ENCODE assay signal across 14 cellular contexts in genomic region chr19:12712056-12712455, GRCh38. TPM values are rescaled to one million over a fixed set of nuclear protein-coding genes. Genes with fewer than 3 reads are reported as not detected.
DNase-seq lines count a peak whose midpoint lies in the region; ATAC-seq, FAIRE-seq and TF ChIP-seq lines count a peak whose summit lies in the region.
"Not testable (repeated sequence)": the region's sequence is repeated elsewhere in the genome, so short reads cannot be mapped to it uniquely, and the experiment has no call there.
"Had no signal": no experiment of that assay in that cellular context is flagged by ENCODE, and none has a peak within 500 bp of the region (broad histone marks: within the 10 kb centered on the region; RNA-seq: fewer than 3 reads in every experiment).

No MANE protein-coding gene starts in this region.

- not testable (repeated sequence) for H3K27ac Mint-ChIP-seq in nephron progenitor cell

- CTCF ChIA-PET in SK-N-SH (lab: Yijun Ruan, JAX), result interaction anchor here (1.4 kb wide), 1 partner anchor 8 kb away, joined by 3 read pairs; no protein-coding TSS in a partner anchor

- not testable (repeated sequence) for TF ChIP-seq RAD21 in SK-N-SH (IDR thresholded peaks at IDR 0.05; ENCODE audit: low read length)

- H3K27me3 ChIP-seq in SK-N-SH (ENCODE audit: insufficient read depth); ascending aorta; foreskin keratinocyte; thyroid gland: not testable (repeated sequence)

- intact Hi-C loops in ascending aorta (cut with DNase I); thyroid gland (cut with DNase I): not testable (repeated sequence)

- H3K9me3 ChIP-seq in SK-N-SH, ascending aorta, thyroid gland: not testable (repeated sequence)

- 100% methylated on average over 2 of the region's 14 CpGs for WGBS in SK-N-SH (ENCODE audit: low lambda C conversion rate)
- WGBS in thyroid gland, 2 donors, result 77 to 90% methylated on average over 5 of the region's 14 CpGs

- ATAC-seq in foreskin keratinocyte, result not testable (repeated sequence)

- H3K4me3 ChIP-seq in SK-N-SH (ENCODE audit: low read depth in 2 of 2, low read length in 1 of 2); ascending aorta; thyroid gland (replicated peaks in 1 of 3): not testable (repeated sequence)

- H3K4me1 ChIP-seq in SK-N-SH (ENCODE audit: control insufficient read depth in 1 of 2, insufficient read depth in 2 of 2, low read depth in 1 of 2, low read length in 1 of 2); ascending aorta; foreskin keratinocyte; thyroid gland: not testable (repeated sequence)

- H4K20me1 ChIP-seq in SK-N-SH (ENCODE audit: insufficient read depth), result not testable (repeated sequence)

- H3K36me3 ChIP-seq in SK-N-SH (replicated peaks in 1 of 2; ENCODE audit: control insufficient read depth in 1 of 2, insufficient read depth in 2 of 2, low read length in 1 of 2), result peaks cover 42 to 43% of the 10 kb centered on the region in 2 experiments
- peaks cover 79 to 92% of the 10 kb centered on the region in 2 donors for H3K36me3 ChIP-seq in ascending aorta
- H3K36me3 ChIP-seq in thyroid gland, result peaks cover 71 to 73% of the 10 kb centered on the region in 2 donors

- peaks cover 12% of the 10 kb centered on the region for H3F3A ChIP-seq in SK-N-SH (replicated peaks; ENCODE audit: insufficient read depth)

- POLR2A ChIA-PET in SK-N-SH (lab: Yijun Ruan, JAX), result not testable (repeated sequence)

- not testable (repeated sequence) for TF ChIP-seq POLR2A in thyroid gland (IDR thresholded peaks at IDR 0.05)

- not testable (repeated sequence) for H2AFZ ChIP-seq in SK-N-SH (ENCODE audit: low read depth)

- TF ChIP-seq CTCF in D721Med (IDR thresholded peaks at IDR 0.05; ENCODE audit: insufficient read depth, missing control alignments), result peak; percentile 1
- peak; percentile 52 for TF ChIP-seq CTCF in SK-N-SH (IDR thresholded peaks at IDR 0.05)
- TF ChIP-seq CTCF in ascending aorta (IDR thresholded peaks at IDR 0.05), result peak; percentile 23 to 39 (median 29)
- TF ChIP-seq CTCF in foreskin keratinocyte (conservative IDR thresholded peaks at IDR 0.05), result peak; percentile 64
- TF ChIP-seq CTCF in nephron progenitor cell (IDR thresholded peaks at IDR 0.05), result peak; percentile 29
- TF ChIP-seq CTCF in thyroid gland (IDR thresholded peaks at IDR 0.05), result peak in 4 of 6 experiments; percentile 18 to 46 (median 40)

- not testable (repeated sequence) for H3K4me3 Mint-ChIP-seq in nephron progenitor cell

- H3K27ac ChIP-seq in SK-N-SH (ENCODE audit: low read depth in 2 of 2, low read length in 1 of 2); ascending aorta; foreskin keratinocyte; thyroid gland: not testable (repeated sequence)

- H3K36me3 Mint-ChIP-seq in nephron progenitor cell (ENCODE audit: low read depth), result peaks cover 82% of the 10 kb centered on the region

- peaks cover 10% of the 10 kb centered on the region for H3K9me3 Mint-ChIP-seq in nephron progenitor cell

- H3K9me2 ChIP-seq in SK-N-SH, result not testable (repeated sequence)

- not testable (repeated sequence) for H3K4me1 Mint-ChIP-seq in nephron progenitor cell

- H3K4me2 ChIP-seq in SK-N-SH, result not testable (repeated sequence)

- not testable (repeated sequence) for H3K27me3 Mint-ChIP-seq in nephron progenitor cell (ENCODE audit: low read depth, poor library complexity)

- not testable (repeated sequence) for FAIRE-seq in D721Med (lab: Jason Lieb, UNC)

- not testable (repeated sequence) for H3K9ac ChIP-seq in SK-N-SH

- not testable (repeated sequence) for TF ChIP-seq EP300 in SK-N-SH (IDR thresholded peaks at IDR 0.05; ENCODE audit: borderline replicate concordance in 1 of 2, low read depth in 1 of 2, low read length in 1 of 2)

- peaks cover 24% of the 10 kb centered on the region; the same call in 1 of the 2 replicates for H3K79me2 ChIP-seq in SK-N-SH (ENCODE audit: insufficient read depth)

- DNase-seq in D721Med (ENCODE audit: insufficient read length, low spot score); SK-N-SH; ascending aorta (ENCODE audit: low spot score in 2 of 2); foreskin keratinocyte; nephron progenitor cell: not testable (repeated sequence)
- peak; percentile 44 to 48 for DNase-seq in thyroid gland

RNA-seq across cellular contexts. Expression of gene TNPO2, which starts 11.7 kb away (rescaled TPM):
- 82.4 and 112 TPM in 2 replicates for polyA plus RNA-seq in SK-N-SH (2012; rRNA removed)
- polyA plus RNA-seq in SK-N-SH (2012; cell fraction: cytosol; rRNA removed), result 27.4 and 45.1 TPM in 2 replicates
- polyA plus RNA-seq in SK-N-SH (2012; cell fraction: nucleus; rRNA removed), result 370 and 507 TPM in 2 replicates
- total RNA-seq in ascending aorta, result 82.6 TPM
- total RNA-seq in foreskin keratinocyte, result 60.4 and 61.2 TPM in 2 replicates
- 20.8 and 26.1 TPM in 2 replicates for polyA plus RNA-seq in foreskin keratinocyte
- total RNA-seq in thyroid gland, result 10 to 100 TPM; 50.8 to 59.8 (median 54.8) TPM

RNA-seq across cellular contexts. Expression of gene FBXW9, which starts 15.6 kb away (rescaled TPM):
- polyA plus RNA-seq in SK-N-SH (2012; rRNA removed) (25.9 and 26.6 TPM in 2 replicates), foreskin keratinocyte (15.0 and 15.3 TPM in 2 replicates)
- 9.6 and 15.9 TPM in 2 replicates for polyA plus RNA-seq in SK-N-SH (2012; cell fraction: cytosol; rRNA removed)
- 39.1 and 46.7 TPM in 2 replicates for polyA plus RNA-seq in SK-N-SH (2012; cell fraction: nucleus; rRNA removed)
- total RNA-seq in ascending aorta (7.6 TPM), foreskin keratinocyte (11.4 and 12.7 TPM in 2 replicates), thyroid gland (10 to 100 TPM in 2 of 4 donors, 1 to 10 TPM in 2; 5.9 to 13.7 (median 11.3) TPM)

RNA-seq across cellular contexts. Expression of gene TRIR, which starts 22.4 kb away (rescaled TPM):
- 294 and 466 TPM in 2 replicates for polyA plus RNA-seq in SK-N-SH (2012; rRNA removed)
- polyA plus RNA-seq in SK-N-SH (2012; cell fraction: cytosol; rRNA removed), result 332 and 379 TPM in 2 replicates
- 273 and 386 TPM in 2 replicates for polyA plus RNA-seq in SK-N-SH (2012; cell fraction: nucleus; rRNA removed)
- 338 TPM for total RNA-seq in ascending aorta
- total RNA-seq in foreskin keratinocyte, result 195 and 196 TPM in 2 replicates
- polyA plus RNA-seq in foreskin keratinocyte, result 269 and 283 TPM in 2 replicates
- total RNA-seq in thyroid gland, result 100 to 1,000 TPM; 261 to 416 (median 329) TPM

RNA-seq across cellular contexts. Expression of gene GNG14, which starts 24.3 kb away (rescaled TPM):
- polyA plus RNA-seq in SK-N-SH (2012; rRNA removed) (not detected in 2 replicates), foreskin keratinocyte (not detected in 2 replicates)
- 0.13 TPM in 1 of 2 replicates, not detected in the other for polyA plus RNA-seq in SK-N-SH (2012; cell fraction: cytosol; rRNA removed)
- polyA plus RNA-seq in SK-N-SH (2012; cell fraction: nucleus; rRNA removed), result 0.30 TPM in 1 of 2 replicates, not detected in the other
- total RNA-seq in ascending aorta (not detected), foreskin keratinocyte (not detected in 2 replicates), thyroid gland (not detected)
- total RNA-seq: activated CD8-positive, alpha-beta memory T cell treated with anti-CD3 and anti-CD28 coated beads, Interleukin-2, amount 10 ng/mL, durations not matched to agents 7 days and 5 days; activated T-helper 2 cell treated with anti-CD3 and anti-CD28 coated beads, Interferon-gamma antibody, Interleukin-2, Interleukin-4, amounts not matched to agents 10 μg/mL and 5 μg/mL and 100 μg/mL, durations not matched to agents 14 hours and 24 hours and 36 hours; CD4-positive, CD25-positive, alpha-beta regulatory T cell; kidney epithelial cell; natural killer cell treated with Interleukin-12 subunit alpha and Interleukin-12 subunit beta and Interleukin-15 and Interleukin-18, amount 100 ng/mL, for 72 hours; renal cortical epithelial cell; SK-MEL-5 had no signal
- polyA plus RNA-seq: AG04450; CD4-positive, CD25-positive, alpha-beta regulatory T cell had no signal

RNA-seq across cellular contexts. Expression of gene GET3, which starts 25.2 kb away (rescaled TPM):
- polyA plus RNA-seq in SK-N-SH (2012; rRNA removed) (250 and 264 TPM in 2 replicates), foreskin keratinocyte (139 and 141 TPM in 2 replicates)
- 152 and 185 TPM in 2 replicates for polyA plus RNA-seq in SK-N-SH (2012; cell fraction: cytosol; rRNA removed)
- polyA plus RNA-seq in SK-N-SH (2012; cell fraction: nucleus; rRNA removed), result 160 and 186 TPM in 2 replicates
- total RNA-seq in ascending aorta (43.6 TPM), foreskin keratinocyte (86.7 and 95.7 TPM in 2 replicates), thyroid gland (10 to 100 TPM; 70.7 to 88.8 (median 83.3) TPM)

Comparison
In these comparisons a context has a peak if more than half of its experiments do, and no peak if none do; other contexts are left out.
1. CTCF ChIP-seq: peak in every context shown above with its lines; median percentile 64 in foreskin keratinocyte; 52 in SK-N-SH; 40 in thyroid gland; 29 in ascending aorta; 29 in nephron progenitor cell; 1 in D721Med.